In the genomic region with DNA sequence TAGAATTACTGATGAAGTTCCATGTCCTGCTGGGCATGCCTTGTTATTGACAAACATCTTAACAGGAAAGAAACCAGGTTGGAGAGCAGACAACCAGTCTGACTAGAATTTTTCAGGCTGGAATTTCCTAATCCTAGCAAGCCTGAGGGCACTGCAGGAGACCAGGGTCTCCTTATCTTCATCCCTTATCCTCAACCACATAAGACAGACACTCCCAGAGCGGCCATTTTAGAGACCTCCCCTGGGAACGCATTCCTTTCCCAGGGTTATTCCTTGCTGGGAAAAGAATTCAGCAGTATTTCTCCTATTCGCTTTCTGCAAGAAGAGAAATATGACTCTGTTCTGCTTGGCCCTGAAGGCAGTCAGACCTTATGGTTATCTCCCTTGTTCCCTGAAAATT, we compare ENCODE assay signal across 23 cellular contexts.
A peak's percentile ranks its signal among the peaks of the same experiment; 100 is the strongest.
DNase-seq lines count a peak whose midpoint lies in the region; ATAC-seq and TF ChIP-seq lines count a peak whose summit lies in the region.
"Had no signal": no experiment of that assay in that cellular context is flagged by ENCODE, and none has a peak within 500 bp of the region (broad histone marks: within the 10 kb centered on the region; RNA-seq: fewer than 3 reads in every experiment).

No MANE protein-coding gene starts in this region.

- H3K36me3 ChIP-seq in BE2C (no peaks in the 10 kb centered on the region; the same call in 1 of the 2 replicates), SJCRH30 (no peaks in the 10 kb centered on the region)
- H3K36me3 ChIP-seq: BLaER1, HAP-1, SJSA1 had no signal

- H3K4me3 ChIP-seq in BE2C (ENCODE audit: low read depth, low read length), result no peak overlapping the region
- no peak overlapping the region for H3K4me3 ChIP-seq in SJCRH30
- H3K4me3 ChIP-seq: BLaER1, HAP-1, SJSA1 had no signal

- no peaks in the 10 kb centered on the region for H3K4me1 Mint-ChIP-seq in glutamatergic neuron (ENCODE audit: low read depth, unreplicated experiment)
- no peaks in the 10 kb centered on the region for H3K4me1 Mint-ChIP-seq in activated T-cell treated with anti-CD3 and anti-CD28 coated beads, Interleukin-2, amount 50 U/mL, for 72 hours (ENCODE audit: low read depth)

- no peak for ATAC-seq in activated T-cell treated with anti-CD3 and anti-CD28 coated beads, Interleukin-2, amount 50 U/mL, for 72 hours (replicated peaks in 1 of 2)
- ATAC-seq in GM19351 (IDR thresholded peaks at IDR 0.05; ENCODE audit: unreplicated experiment), result no peak

- H3K36me3 Mint-ChIP-seq in glutamatergic neuron (ENCODE audit: unreplicated experiment), result peaks cover 24% of the 10 kb centered on the region
- H3K36me3 Mint-ChIP-seq in activated T-cell treated with anti-CD3 and anti-CD28 coated beads, Interleukin-2, amount 50 U/mL, for 72 hours (ENCODE audit: insufficient read depth in 2 of 2), result peaks cover 2 to 4% of the 10 kb centered on the region in 2 donors

- no peak overlapping the region for H3K4me3 Mint-ChIP-seq in glutamatergic neuron (ENCODE audit: unreplicated experiment)
- no peak overlapping the region for H3K4me3 Mint-ChIP-seq in activated T-cell treated with anti-CD3 and anti-CD28 coated beads, Interleukin-2, amount 50 U/mL, for 72 hours
- H3K4me3 Mint-ChIP-seq: CD4-positive, alpha-beta T cell had no signal

- H3K4me1 ChIP-seq in BE2C, result 0 out of 2 replicates have a peak, but pooled peaks cover 4% of the 10 kb centered on the region
- no peaks in the 10 kb centered on the region for H3K4me1 ChIP-seq in SJCRH30
- H3K4me1 ChIP-seq: BLaER1, Caco-2, HAP-1, SJSA1 had no signal

- in situ Hi-C loops in KBM-7 (cut with MboI; ENCODE audit: low pct_unique_long_range_greater_than_20kb, low sequenced_read_pairs), result no loop called here

- DNase-seq in BE2C (peak; percentile 14), ELF-1 (ENCODE audit: low read depth, low spot score) (peak; percentile 76), SJCRH30 (peak; percentile 5 to 7), glutamatergic neuron (peak; percentile 24), KBM-7 (no peak)
- no peak for DNase-seq in activated naive CD4-positive, alpha-beta T cell treated with anti-CD3 and anti-CD28 coated beads, Interleukin-2, amount 50 U/mL, for 16 hours
- no peak for DNase-seq in activated T-cell treated with anti-CD3 and anti-CD28 coated beads, Interleukin-2, amount 50 U/mL, for 72 hours
- DNase-seq: CD4-positive, alpha-beta T cell; DMS153; EL; KG1; NCI-H1092 treated with DMSO at 0.1 percent for 48 hours; NCI-H1436 treated with DMSO at 0.1 percent for 48 hours; NCI-H1930; NCI-H2227 treated with DMSO at 0.1 percent for 48 hours; NCI-H510A; NCI-H748 treated with DMSO at 0.1 percent for 48 hours; OCI-M1 had no signal

- peaks cover 19% of the 10 kb centered on the region for H3K9me3 Mint-ChIP-seq in glutamatergic neuron (ENCODE audit: unreplicated experiment)
- peaks cover 8 to 21% of the 10 kb centered on the region in 2 donors for H3K9me3 Mint-ChIP-seq in activated T-cell treated with anti-CD3 and anti-CD28 coated beads, Interleukin-2, amount 50 U/mL, for 72 hours

- TF ChIP-seq CTCF in BE2C (IDR thresholded peaks at IDR 0.05; ENCODE audit: low read depth, low read length), result no peak
- no peak for TF ChIP-seq CTCF in glutamatergic neuron (IDR thresholded peaks at IDR 0.05; ENCODE audit: partially characterized antibody, unreplicated experiment)

- no peak overlapping the region for H3K27ac ChIP-seq in SJCRH30
- H3K27ac ChIP-seq: BLaER1, SJSA1 had no signal

- no peaks in the 10 kb centered on the region for H3K27me3 ChIP-seq in BE2C
- H3K27me3 ChIP-seq in SJCRH30, result no peaks in the 10 kb centered on the region
- H3K27me3 ChIP-seq: BLaER1, SJSA1 had no signal

- peaks cover 2% of the 10 kb centered on the region for H3K27me3 Mint-ChIP-seq in glutamatergic neuron (ENCODE audit: unreplicated experiment)
- no peaks in the 10 kb centered on the region for H3K27me3 Mint-ChIP-seq in activated T-cell treated with anti-CD3 and anti-CD28 coated beads, Interleukin-2, amount 50 U/mL, for 72 hours (ENCODE audit: low read depth)
- H3K27me3 Mint-ChIP-seq: CD4-positive, alpha-beta T cell had no signal

- no peak overlapping the region for H3K27ac Mint-ChIP-seq in glutamatergic neuron (ENCODE audit: unreplicated experiment)
- no peak overlapping the region for H3K27ac Mint-ChIP-seq in activated T-cell treated with anti-CD3 and anti-CD28 coated beads, Interleukin-2, amount 50 U/mL, for 72 hours
- H3K27ac Mint-ChIP-seq: CD4-positive, alpha-beta T cell had no signal

- H3K9me3 ChIP-seq in BE2C (peaks cover 3% of the 10 kb centered on the region; the same call in 1 of the 2 replicates), SJCRH30 (replicated peaks) (0 out of 2 replicates have a peak, but pooled peaks cover 4% of the 10 kb centered on the region)
- H3K9me3 ChIP-seq: Caco-2, HAP-1, SJSA1 had no signal

Comparison
In these comparisons a context has a peak if more than half of its experiments do, and no peak if none do; other contexts are left out.
1. DNase-seq: peak in BE2C (single experiment), ELF-1 (single experiment), SJCRH30 (2 of 2) and glutamatergic neuron (single experiment); none in activated naive CD4-positive, alpha-beta T cell treated with anti-CD3 and anti-CD28 coated beads, Interleukin-2, amount 50 U/mL, for 16 hours (single experiment), activated T-cell treated with anti-CD3 and anti-CD28 coated beads, Interleukin-2, amount 50 U/mL, for 72 hours (0 of 2) and KBM-7 (single experiment).